11 cellular contexts compared by ENCODE assay signal in genomic region chr12:65879878-65880277, GRCh38. TPM values are rescaled to one million over a fixed set of nuclear protein-coding genes. Genes with fewer than 3 reads are reported as not detected.
DNase-seq lines count a peak whose midpoint lies in the region; ATAC-seq, FAIRE-seq and TF ChIP-seq lines count a peak whose summit lies in the region.
"Had no signal": no experiment of that assay in that cellular context is flagged by ENCODE, and none has a peak within 500 bp of the region (broad histone marks: within the 10 kb centered on the region; RNA-seq: fewer than 3 reads in every experiment).

No MANE protein-coding gene starts in this region.

- 16 to 18% methylated on average over 3 of the region's 3 CpGs for WGBS in pancreas, 2 donors

- H3K4me3 ChIP-seq in pancreas, result peak overlapping the region in 1 of 4 donors; percentile 33

- no peak for ATAC-seq in GM18498 (IDR thresholded peaks at IDR 0.05; ENCODE audit: unreplicated experiment)
- no peak for ATAC-seq in pancreas
- ATAC-seq: activated T-cell treated with anti-CD3 and anti-CD28 coated beads, Interleukin-2, amount 50 U/mL, for 72 hours; stimulated activated naive B cell treated with anti-CD40 and anti-IgM and Interleukin-4, amounts not matched to agents 10 μg/mL and 1 μg/mL and 100 μg/mL, for 72 hours had no signal

- in situ Hi-C loops in GM13976 (cut with MboI; ENCODE audit: low sequenced_read_pairs, unreplicated experiment), result no loop called here

- peaks cover 0 to 4% (median 0%) of the 10 kb centered on the region in 3 donors for H3K4me1 ChIP-seq in pancreas

- no peaks in the 10 kb centered on the region for H3K27me3 ChIP-seq in pancreas

- intact Hi-C loops in pancreas (cut with DNase I), result no loop called here

- H3K27ac ChIP-seq in pancreas, result no peak overlapping the region

- FAIRE-seq in pancreas (lab: Jason Lieb, UNC), result no peak

- H3K9me3 ChIP-seq in pancreas, result no peaks in the 10 kb centered on the region

- TF ChIP-seq CTCF in GM13976 (IDR thresholded peaks at IDR 0.05; ENCODE audit: borderline replicate concordance, control extremely low read depth, extremely low read depth, insufficient read depth, missing control alignments), result no peak
- no peak for TF ChIP-seq CTCF in pancreas (IDR thresholded peaks at IDR 0.05)

- no peaks in the 10 kb centered on the region for H3K36me3 ChIP-seq in pancreas

- DNase-seq in HCEC 1CT (peak; percentile 92), SW480 (ENCODE audit: low spot score) (peak; percentile 81), fibroblast of the conjunctiva (ENCODE audit: low read depth) (peak; percentile 79), stromal cell of bone marrow (ENCODE audit: low read depth) (peak; percentile 73), GM13976 (ENCODE audit: low spot score) (no peak), pancreas (no peak)
- DNase-seq in activated CD8-positive, alpha-beta memory T cell treated with anti-CD3 and anti-CD28 coated beads for 24 hours, result no peak
- DNase-seq: activated T-cell treated with anti-CD3 and anti-CD28 coated beads, Interleukin-2, amount 50 U/mL, for 72 hours; NCI-H146; stimulated activated naive B cell treated with anti-CD40 and anti-IgM and Interleukin-4, amounts not matched to agents 10 μg/mL and 1 μg/mL and 100 μg/mL, for 72 hours had no signal

RNA-seq across cellular contexts. Expression of gene HMGA2, which starts 55.6 kb away (rescaled TPM):
- under 1 TPM; 0.20 to 0.69 (median 0.50) TPM for total RNA-seq in pancreas
- under 1 TPM; 0.27 to 0.33 TPM for polyA plus RNA-seq in pancreas
- total RNA-seq: activated T-cell treated with anti-CD3 and anti-CD28 coated beads, Interleukin-2, amount 50 U/mL, for 72 hours had no signal

Comparison
In these comparisons a context has a peak if more than half of its experiments do, and no peak if none do; other contexts are left out.
1. DNase-seq: peak in HCEC 1CT (single experiment), SW480 (single experiment), fibroblast of the conjunctiva (single experiment) and stromal cell of bone marrow (single experiment); none in GM13976 (single experiment), pancreas (0 of 6) and activated CD8-positive, alpha-beta memory T cell treated with anti-CD3 and anti-CD28 coated beads for 24 hours (single experiment).